1 cellular context compared by ENCODE assay signal in genomic region chr4:2811830-2812599, GRCh38.
TF ChIP-seq lines count a peak whose summit lies in the region.

No MANE protein-coding gene starts in this region.

TF ChIP-seq in HepG2, 621 proteins besides CTCF, POLR2A, EP300 and RAD21 (continued from another document and continues in another):
- TF ChIP-seq, protein P1, sequence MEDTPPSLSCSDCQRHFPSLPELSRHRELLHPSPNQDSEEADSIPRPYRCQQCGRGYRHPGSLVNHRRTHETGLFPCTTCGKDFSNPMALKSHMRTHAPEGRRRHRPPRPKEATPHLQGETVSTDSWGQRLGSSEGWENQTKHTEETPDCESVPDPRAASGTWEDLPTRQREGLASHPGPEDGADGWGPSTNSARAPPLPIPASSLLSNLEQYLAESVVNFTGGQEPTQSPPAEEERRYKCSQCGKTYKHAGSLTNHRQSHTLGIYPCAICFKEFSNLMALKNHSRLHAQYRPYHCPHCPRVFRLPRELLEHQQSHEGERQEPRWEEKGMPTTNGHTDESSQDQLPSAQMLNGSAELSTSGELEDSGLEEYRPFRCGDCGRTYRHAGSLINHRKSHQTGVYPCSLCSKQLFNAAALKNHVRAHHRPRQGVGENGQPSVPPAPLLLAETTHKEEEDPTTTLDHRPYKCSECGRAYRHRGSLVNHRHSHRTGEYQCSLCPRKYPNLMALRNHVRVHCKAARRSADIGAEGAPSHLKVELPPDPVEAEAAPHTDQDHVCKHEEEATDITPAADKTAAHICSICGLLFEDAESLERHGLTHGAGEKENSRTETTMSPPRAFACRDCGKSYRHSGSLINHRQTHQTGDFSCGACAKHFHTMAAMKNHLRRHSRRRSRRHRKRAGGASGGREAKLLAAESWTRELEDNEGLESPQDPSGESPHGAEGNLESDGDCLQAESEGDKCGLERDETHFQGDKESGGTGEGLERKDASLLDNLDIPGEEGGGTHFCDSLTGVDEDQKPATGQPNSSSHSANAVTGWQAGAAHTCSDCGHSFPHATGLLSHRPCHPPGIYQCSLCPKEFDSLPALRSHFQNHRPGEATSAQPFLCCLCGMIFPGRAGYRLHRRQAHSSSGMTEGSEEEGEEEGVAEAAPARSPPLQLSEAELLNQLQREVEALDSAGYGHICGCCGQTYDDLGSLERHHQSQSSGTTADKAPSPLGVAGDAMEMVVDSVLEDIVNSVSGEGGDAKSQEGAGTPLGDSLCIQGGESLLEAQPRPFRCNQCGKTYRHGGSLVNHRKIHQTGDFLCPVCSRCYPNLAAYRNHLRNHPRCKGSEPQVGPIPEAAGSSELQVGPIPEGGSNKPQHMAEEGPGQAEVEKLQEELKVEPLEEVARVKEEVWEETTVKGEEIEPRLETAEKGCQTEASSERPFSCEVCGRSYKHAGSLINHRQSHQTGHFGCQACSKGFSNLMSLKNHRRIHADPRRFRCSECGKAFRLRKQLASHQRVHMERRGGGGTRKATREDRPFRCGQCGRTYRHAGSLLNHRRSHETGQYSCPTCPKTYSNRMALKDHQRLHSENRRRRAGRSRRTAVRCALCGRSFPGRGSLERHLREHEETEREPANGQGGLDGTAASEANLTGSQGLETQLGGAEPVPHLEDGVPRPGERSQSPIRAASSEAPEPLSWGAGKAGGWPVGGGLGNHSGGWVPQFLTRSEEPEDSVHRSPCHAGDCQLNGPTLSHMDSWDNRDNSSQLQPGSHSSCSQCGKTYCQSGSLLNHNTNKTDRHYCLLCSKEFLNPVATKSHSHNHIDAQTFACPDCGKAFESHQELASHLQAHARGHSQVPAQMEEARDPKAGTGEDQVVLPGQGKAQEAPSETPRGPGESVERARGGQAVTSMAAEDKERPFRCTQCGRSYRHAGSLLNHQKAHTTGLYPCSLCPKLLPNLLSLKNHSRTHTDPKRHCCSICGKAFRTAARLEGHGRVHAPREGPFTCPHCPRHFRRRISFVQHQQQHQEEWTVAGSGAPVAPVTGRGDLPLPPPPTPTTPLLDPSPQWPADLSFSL (CRISPR knock-in tag; IDR thresholded peaks at IDR 0.05) = no peak
- TF ChIP-seq, protein P2, sequence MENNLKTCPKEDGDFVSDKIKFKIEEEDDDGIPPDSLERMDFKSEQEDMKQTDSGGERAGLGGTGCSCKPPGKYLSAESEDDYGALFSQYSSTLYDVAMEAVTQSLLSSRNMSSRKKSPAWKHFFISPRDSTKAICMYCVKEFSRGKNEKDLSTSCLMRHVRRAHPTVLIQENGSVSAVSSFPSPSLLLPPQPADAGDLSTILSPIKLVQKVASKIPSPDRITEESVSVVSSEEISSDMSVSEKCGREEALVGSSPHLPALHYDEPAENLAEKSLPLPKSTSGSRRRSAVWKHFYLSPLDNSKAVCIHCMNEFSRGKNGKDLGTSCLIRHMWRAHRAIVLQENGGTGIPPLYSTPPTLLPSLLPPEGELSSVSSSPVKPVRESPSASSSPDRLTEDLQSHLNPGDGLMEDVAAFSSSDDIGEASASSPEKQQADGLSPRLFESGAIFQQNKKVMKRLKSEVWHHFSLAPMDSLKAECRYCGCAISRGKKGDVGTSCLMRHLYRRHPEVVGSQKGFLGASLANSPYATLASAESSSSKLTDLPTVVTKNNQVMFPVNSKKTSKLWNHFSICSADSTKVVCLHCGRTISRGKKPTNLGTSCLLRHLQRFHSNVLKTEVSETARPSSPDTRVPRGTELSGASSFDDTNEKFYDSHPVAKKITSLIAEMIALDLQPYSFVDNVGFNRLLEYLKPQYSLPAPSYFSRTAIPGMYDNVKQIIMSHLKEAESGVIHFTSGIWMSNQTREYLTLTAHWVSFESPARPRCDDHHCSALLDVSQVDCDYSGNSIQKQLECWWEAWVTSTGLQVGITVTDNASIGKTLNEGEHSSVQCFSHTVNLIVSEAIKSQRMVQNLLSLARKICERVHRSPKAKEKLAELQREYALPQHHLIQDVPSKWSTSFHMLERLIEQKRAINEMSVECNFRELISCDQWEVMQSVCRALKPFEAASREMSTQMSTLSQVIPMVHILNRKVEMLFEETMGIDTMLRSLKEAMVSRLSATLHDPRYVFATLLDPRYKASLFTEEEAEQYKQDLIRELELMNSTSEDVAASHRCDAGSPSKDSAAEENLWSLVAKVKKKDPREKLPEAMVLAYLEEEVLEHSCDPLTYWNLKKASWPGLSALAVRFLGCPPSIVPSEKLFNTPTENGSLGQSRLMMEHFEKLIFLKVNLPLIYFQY (CRISPR knock-in tag; IDR thresholded peaks at IDR 0.05; ENCODE audit: borderline replicate concordance) = no peak
- TF ChIP-seq NFKBIZ (CRISPR knock-in tag; IDR thresholded peaks at IDR 0.05) = no peak
- TF ChIP-seq FOXJ3 (CRISPR knock-in tag; IDR thresholded peaks at IDR 0.05; ENCODE audit: borderline replicate concordance) = no peak
- no peak for TF ChIP-seq ZNF549 (CRISPR knock-in tag; IDR thresholded peaks at IDR 0.05)
- TF ChIP-seq, protein P3, sequence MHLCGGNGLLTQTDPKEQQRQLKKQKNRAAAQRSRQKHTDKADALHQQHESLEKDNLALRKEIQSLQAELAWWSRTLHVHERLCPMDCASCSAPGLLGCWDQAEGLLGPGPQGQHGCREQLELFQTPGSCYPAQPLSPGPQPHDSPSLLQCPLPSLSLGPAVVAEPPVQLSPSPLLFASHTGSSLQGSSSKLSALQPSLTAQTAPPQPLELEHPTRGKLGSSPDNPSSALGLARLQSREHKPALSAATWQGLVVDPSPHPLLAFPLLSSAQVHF (CRISPR knock-in tag; IDR thresholded peaks at IDR 0.05) = no peak
- TF ChIP-seq ZBTB25 (CRISPR knock-in tag; IDR thresholded peaks at IDR 0.05) = no peak
- no peak for TF ChIP-seq TRIM24 (CRISPR knock-in tag; IDR thresholded peaks at IDR 0.05)
- no peak for TF ChIP-seq THAP11 (CRISPR knock-in tag; IDR thresholded peaks at IDR 0.05)
- no peak; the same call in 1 of the 2 replicates for TF ChIP-seq ETV6 (CRISPR knock-in tag; conservative IDR thresholded peaks at IDR 0.05)
- TF ChIP-seq EEA1 (CRISPR knock-in tag; IDR thresholded peaks at IDR 0.05; ENCODE audit: borderline replicate concordance) = no peak
- no peak for TF ChIP-seq SMAD3 (CRISPR knock-in tag; IDR thresholded peaks at IDR 0.05)
- 0 out of 2 replicates have a peak, but pooled peaks have one; percentile 32 for TF ChIP-seq KAT8 (CRISPR knock-in tag; IDR thresholded peaks at IDR 0.05)
- TF ChIP-seq, protein P4, sequence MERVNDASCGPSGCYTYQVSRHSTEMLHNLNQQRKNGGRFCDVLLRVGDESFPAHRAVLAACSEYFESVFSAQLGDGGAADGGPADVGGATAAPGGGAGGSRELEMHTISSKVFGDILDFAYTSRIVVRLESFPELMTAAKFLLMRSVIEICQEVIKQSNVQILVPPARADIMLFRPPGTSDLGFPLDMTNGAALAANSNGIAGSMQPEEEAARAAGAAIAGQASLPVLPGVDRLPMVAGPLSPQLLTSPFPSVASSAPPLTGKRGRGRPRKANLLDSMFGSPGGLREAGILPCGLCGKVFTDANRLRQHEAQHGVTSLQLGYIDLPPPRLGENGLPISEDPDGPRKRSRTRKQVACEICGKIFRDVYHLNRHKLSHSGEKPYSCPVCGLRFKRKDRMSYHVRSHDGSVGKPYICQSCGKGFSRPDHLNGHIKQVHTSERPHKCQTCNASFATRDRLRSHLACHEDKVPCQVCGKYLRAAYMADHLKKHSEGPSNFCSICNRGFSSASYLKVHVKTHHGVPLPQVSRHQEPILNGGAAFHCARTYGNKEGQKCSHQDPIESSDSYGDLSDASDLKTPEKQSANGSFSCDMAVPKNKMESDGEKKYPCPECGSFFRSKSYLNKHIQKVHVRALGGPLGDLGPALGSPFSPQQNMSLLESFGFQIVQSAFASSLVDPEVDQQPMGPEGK (CRISPR knock-in tag; IDR thresholded peaks at IDR 0.05) = 0 out of 2 replicates have a peak, but pooled peaks have one; percentile 17
- 0 out of 2 replicates have a peak, but pooled peaks have one; percentile 34 for TF ChIP-seq HNRNPL (IDR thresholded peaks at IDR 0.05; ENCODE audit: low read depth, low read length)
- TF ChIP-seq NRL (CRISPR knock-in tag; IDR thresholded peaks at IDR 0.05; ENCODE audit: borderline replicate concordance) = no peak
- TF ChIP-seq KLF9 (CRISPR knock-in tag; IDR thresholded peaks at IDR 0.05; ENCODE audit: low read depth) = no peak
- no peak for TF ChIP-seq ZNF598 (CRISPR knock-in tag; IDR thresholded peaks at IDR 0.05; ENCODE audit: borderline replicate concordance)
- TF ChIP-seq ARID5B (CRISPR knock-in tag; IDR thresholded peaks at IDR 0.05) = 0 out of 2 replicates have a peak, but pooled peaks have one; percentile 22
- peak; percentile 54 for TF ChIP-seq SAP130 (CRISPR knock-in tag; IDR thresholded peaks at IDR 0.05; ENCODE audit: low read depth)
- TF ChIP-seq ZHX2 (IDR thresholded peaks at IDR 0.05; ENCODE audit: low read depth) = no peak
- TF ChIP-seq ZHX2 (CRISPR knock-in tag; IDR thresholded peaks at IDR 0.05; ENCODE audit: borderline replicate concordance) = no peak
- TF ChIP-seq RARG (CRISPR knock-in tag; IDR thresholded peaks at IDR 0.05; ENCODE audit: low read depth) = no peak
- TF ChIP-seq KLF6 (CRISPR knock-in tag; IDR thresholded peaks at IDR 0.05) = no peak
- no peak for TF ChIP-seq ZNF333 (CRISPR knock-in tag; IDR thresholded peaks at IDR 0.05; ENCODE audit: borderline replicate concordance)
- TF ChIP-seq ZNF776 (CRISPR knock-in tag; IDR thresholded peaks at IDR 0.05) = no peak
- 0 out of 2 replicates have a peak, but pooled peaks have one; percentile 16 for TF ChIP-seq ZNF331 (CRISPR knock-in tag; IDR thresholded peaks at IDR 0.05)
- TF ChIP-seq SNAPC2 (CRISPR knock-in tag; IDR thresholded peaks at IDR 0.05) = no peak
- TF ChIP-seq ZFX (CRISPR knock-in tag; IDR thresholded peaks at IDR 0.05; ENCODE audit: low read depth) = peak; percentile 35; the same call in 1 of the 2 replicates
